ENCODE assay signal across 8 cellular contexts in genomic region chr18:45967007-45967706, GRCh38. TPM values are rescaled to one million over a fixed set of nuclear protein-coding genes. Genes with fewer than 3 reads are reported as not detected.
DNase-seq lines count a peak whose midpoint lies in the region; ATAC-seq, FAIRE-seq and TF ChIP-seq lines count a peak whose summit lies in the region.

A gene with protein sequence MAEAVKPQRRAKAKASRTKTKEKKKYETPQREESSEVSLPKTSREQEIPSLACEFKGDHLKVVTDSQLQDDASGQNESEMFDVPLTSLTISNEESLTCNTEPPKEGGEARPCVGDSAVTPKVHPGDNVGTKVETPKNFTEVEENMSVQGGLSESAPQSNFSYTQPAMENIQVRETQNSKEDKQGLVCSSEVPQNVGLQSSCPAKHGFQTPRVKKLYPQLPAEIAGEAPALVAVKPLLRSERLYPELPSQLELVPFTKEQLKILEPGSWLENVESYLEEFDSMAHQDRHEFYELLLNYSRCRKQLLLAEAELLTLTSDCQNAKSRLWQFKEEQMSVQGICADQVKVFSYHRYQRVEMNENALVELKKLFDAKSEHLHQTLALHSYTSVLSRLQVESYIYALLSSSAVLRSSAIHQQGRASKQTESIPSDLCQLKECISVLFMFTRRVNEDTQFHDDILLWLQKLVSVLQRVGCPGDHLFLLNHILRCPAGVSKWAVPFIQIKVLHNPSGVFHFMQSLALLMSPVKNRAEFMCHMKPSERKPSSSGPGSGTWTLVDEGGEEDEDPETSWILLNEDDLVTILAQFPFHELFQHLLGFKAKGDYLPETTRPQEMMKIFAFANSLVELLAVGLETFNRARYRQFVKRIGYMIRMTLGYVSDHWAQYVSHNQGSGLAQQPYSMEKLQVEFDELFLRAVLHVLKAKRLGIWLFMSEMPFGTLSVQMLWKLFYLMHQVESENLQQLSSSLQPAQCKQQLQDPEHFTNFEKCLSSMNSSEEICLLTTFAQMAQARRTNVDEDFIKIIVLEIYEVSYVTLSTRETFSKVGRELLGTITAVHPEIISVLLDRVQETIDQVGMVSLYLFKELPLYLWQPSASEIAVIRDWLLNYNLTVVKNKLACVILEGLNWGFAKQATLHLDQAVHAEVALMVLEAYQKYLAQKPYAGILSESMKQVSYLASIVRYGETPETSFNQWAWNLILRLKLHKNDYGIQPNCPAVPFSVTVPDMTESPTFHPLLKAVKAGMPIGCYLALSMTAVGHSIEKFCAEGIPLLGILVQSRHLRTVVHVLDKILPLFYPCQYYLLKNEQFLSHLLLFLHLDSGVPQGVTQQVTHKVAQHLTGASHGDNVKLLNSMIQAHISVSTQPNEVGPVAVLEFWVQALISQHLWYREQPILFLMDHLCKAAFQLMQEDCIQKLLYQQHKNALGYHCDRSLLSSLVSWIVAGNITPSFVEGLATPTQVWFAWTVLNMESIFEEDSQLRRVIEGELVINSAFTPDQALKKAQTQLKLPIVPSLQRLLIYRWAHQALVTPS (N-terminal part only) (minus strand): TSS chr18:45967329. CDS start chr18:45967239, 90 bp downstream.

- H3K4me3 ChIP-seq in cardiac muscle cell (peak within 1 kb of the TSS; percentile 84), pancreas (peak within 1 kb of the TSS; percentile 41 to 88 (median 78)), thyroid gland (replicated peaks in 1 of 3) (peak within 1 kb of the TSS; percentile 21 to 94 (median 56))

- WGBS in pancreas, 2 donors: 0% methylated on average over 47 to 50 of the region's 50 CpGs
- 0 to 1% methylated on average over 33 to 47 of the region's 50 CpGs for WGBS in thyroid gland, 2 donors

- TF ChIP-seq CTCF in cardiac muscle cell (IDR thresholded peaks at IDR 0.05; ENCODE audit: low read depth, low read length): no peak
- TF ChIP-seq CTCF in pancreas (IDR thresholded peaks at IDR 0.05): no peak
- TF ChIP-seq CTCF in thyroid gland (IDR thresholded peaks at IDR 0.05): peak in 1 of 6 experiments; percentile 3

- H3K4me1 ChIP-seq in cardiac muscle cell (ENCODE audit: low read depth): peaks cover 6% of the 10 kb centered on the region
- peaks cover 0 to 14% (median 3%) of the 10 kb centered on the region in 3 donors for H3K4me1 ChIP-seq in pancreas
- H3K4me1 ChIP-seq in thyroid gland: peaks cover 20 to 29% of the 10 kb centered on the region in 2 donors

- DNase-seq in GM12891 (ENCODE audit: insufficient read length, low spot score): peak; percentile 92
- DNase-seq in NCI-H1417 treated with DMSO at 0.1 percent for 48 hours (lab: John Stamatoyannopoulos, UW): peak; percentile 91
- peak; percentile 85 for DNase-seq in SW480 (ENCODE audit: low spot score)
- DNase-seq in activated naive CD8-positive, alpha-beta T cell treated with anti-CD3 and anti-CD28 coated beads, Interleukin-2, amount 50 U/mL, for 16 hours (ENCODE audit: low read depth, low spot score): peak; percentile 82
- peak; percentile 96 for DNase-seq in cardiac muscle cell (ENCODE audit: low read depth in 1 of 2, low spot score in 1 of 2)
- peak; percentile 94 to 97 (median 96) for DNase-seq in pancreas
- peak; percentile 99 for DNase-seq in thyroid gland

- H3K36me3 ChIP-seq in cardiac muscle cell: no peaks in the 10 kb centered on the region
- H3K36me3 ChIP-seq in pancreas: no peaks in the 10 kb centered on the region
- no peaks in the 10 kb centered on the region for H3K36me3 ChIP-seq in thyroid gland

- FAIRE-seq in GM12891 (lab: Jason Lieb, UNC) (peak; percentile 97), pancreas (lab: Jason Lieb, UNC) (peak; percentile 29)

- H3K27ac ChIP-seq in cardiac muscle cell (peak within 1 kb of the TSS; percentile 91), pancreas (peak within 1 kb of the TSS; percentile 43 to 81 (median 58)), thyroid gland (peak within 1 kb of the TSS in 2 of 3 donors; percentile 73 to 90)

- intact Hi-C loops in pancreas (cut with DNase I): no loop called here
- intact Hi-C loops in thyroid gland (cut with DNase I): loop anchor here (10.0 kb wide), 2 partner anchors 62 to 108 kb away; partner anchors contain the start of gene PSTPIP2

- H3K27me3 ChIP-seq in cardiac muscle cell (peaks cover 16% of the 10 kb centered on the region), pancreas (no peaks in the 10 kb centered on the region), thyroid gland (no peaks in the 10 kb centered on the region)

- ATAC-seq in HG02798 (IDR thresholded peaks at IDR 0.05; ENCODE audit: poor library complexity, unreplicated experiment): peak; percentile 98
- ATAC-seq in pancreas: peak; percentile 99 to 100 (median 100)

- H3K9me3 ChIP-seq in cardiac muscle cell (ENCODE audit: low read depth): no peaks in the 10 kb centered on the region
- no peaks in the 10 kb centered on the region for H3K9me3 ChIP-seq in pancreas
- H3K9me3 ChIP-seq in thyroid gland: no peaks in the 10 kb centered on the region

- TF ChIP-seq POLR2A in GM12891 (IDR thresholded peaks at IDR 0.05; ENCODE audit: low read depth, low read length) (peak; percentile 71), thyroid gland (IDR thresholded peaks at IDR 0.05) (peak; percentile 38 to 86)

TF ChIP-seq in GM12891, 5 proteins besides CTCF, POLR2A, EP300 and RAD21:
- TF ChIP-seq SPI1 (IDR thresholded peaks at IDR 0.05; ENCODE audit: low read depth, low read length) (no peak), PAX5 (IDR thresholded peaks at IDR 0.05; ENCODE audit: insufficient read depth, low read length, severe bottlenecking) (no peak), TAF1 (IDR thresholded peaks at IDR 0.05; ENCODE audit: low read depth, low read length) (peak; percentile 48; the same call in 1 of the 2 replicates), POLR2AphosphoS5 (IDR thresholded peaks at IDR 0.05; ENCODE audit: low read depth, low read length) (peak; percentile 71), POU2F2 (IDR thresholded peaks at IDR 0.05; ENCODE audit: low read depth, low read length) (peak; percentile 16; the same call in 1 of the 2 replicates)

RNA-seq across cellular contexts. Expression of the gene that starts here (rescaled TPM):
- polyA plus RNA-seq in GM12891 (2012; ENCODE audit: low read depth, missing spikeins): 5.3 TPM
- 17.7 and 22.7 TPM in 2 replicates for total RNA-seq in cardiac muscle cell
- 7.5 and 10.6 TPM in 2 replicates for polyA plus RNA-seq in cardiac muscle cell
- total RNA-seq in pancreas: 10 to 100 TPM in 4 of 6 donors, 1 to 10 TPM in 2; 6.2 to 18.4 (median 10.9) TPM
- 1 to 10 TPM; 4.9 to 8.3 TPM for polyA plus RNA-seq in pancreas
- total RNA-seq in thyroid gland: 100 to 1,000 TPM in 1 of 4 donors, 10 to 100 TPM in 3; 39.1 to 105 (median 59.0) TPM

Comparison
In these comparisons a context has a peak if more than half of its experiments do, and no peak if none do; other contexts are left out.
1. Peak in every context shown above with its lines: DNase-seq, ATAC-seq, H3K4me3 ChIP-seq and H3K27ac ChIP-seq.